Comparison of ENCODE assay signal across 8 cellular contexts in the genomic region with DNA sequence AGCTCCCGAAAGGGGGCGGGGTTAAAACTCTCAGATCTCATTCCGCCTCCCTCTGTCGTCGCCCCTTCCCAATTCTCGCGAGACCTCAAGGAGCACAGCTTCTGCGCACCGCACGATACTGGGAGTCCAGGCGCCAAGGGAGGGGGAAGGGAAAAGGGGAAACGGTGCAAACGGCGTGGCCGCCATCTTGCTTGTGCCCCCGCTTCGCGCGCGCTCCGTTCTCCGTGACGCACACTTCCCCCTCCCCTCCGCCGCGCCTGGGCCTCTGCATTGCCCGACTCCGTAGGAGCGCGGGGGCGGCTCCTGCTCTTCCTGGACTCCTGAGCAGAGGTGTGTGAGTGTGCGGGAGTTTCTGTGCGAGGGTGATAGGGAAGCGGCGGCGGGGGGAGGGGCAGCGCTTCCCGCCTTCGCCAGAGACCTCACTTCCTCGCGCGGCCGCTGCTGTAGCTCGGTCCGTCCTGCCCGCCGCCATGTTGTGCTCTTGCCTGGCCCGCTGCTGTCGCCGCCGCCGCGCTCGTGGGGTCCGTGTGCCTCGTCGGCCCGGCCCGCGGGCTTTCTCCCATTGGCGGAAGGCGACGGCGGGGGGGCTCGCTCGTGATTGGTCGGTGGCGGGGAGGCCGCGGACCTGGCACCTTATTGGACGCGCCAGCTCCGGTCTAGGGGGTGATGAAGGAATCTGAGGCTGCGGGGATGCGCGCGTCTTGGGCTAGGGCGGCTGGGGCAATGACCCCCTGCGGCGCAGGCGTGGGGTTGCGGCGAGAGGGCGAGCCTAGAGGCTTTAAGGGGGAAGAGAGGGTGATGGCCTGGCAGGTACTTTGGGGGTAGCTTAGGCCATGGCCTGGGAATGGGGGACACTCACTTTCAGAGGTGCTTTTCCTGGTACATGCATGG. TPM values are rescaled to one million over a fixed set of nuclear protein-coding genes. Genes with fewer than 3 reads are reported as not detected.
DNase-seq lines count a peak whose midpoint lies in the region; ATAC-seq and TF ChIP-seq lines count a peak whose summit lies in the region.

A gene (plus strand): TSS at position 167 of the 891 bp plus-strand sequence. CDS start 47,140 bp downstream, outside the sequence.

- intact Hi-C loops in activated T-helper 2 cell treated with anti-CD3 and anti-CD28 coated beads, Interferon-gamma antibody, Interleukin-2, Interleukin-4, amounts not matched to agents 10 μg/mL and 5 μg/mL and 100 μg/mL, durations not matched to agents 14 hours and 24 hours and 36 hours (cut with micrococcal nuclease) = loop anchor here (1.0 to 10.0 kb wide), 9 partner anchors 17 to 647 kb away; a partner anchor contains a TSS
- intact Hi-C loops in natural killer cell (cut with micrococcal nuclease) = loop anchor here (1.0 to 2.0 kb wide), 3 partner anchors 18 to 23 kb away; no protein-coding TSS in a partner anchor

- H3K4me3 ChIP-seq in RWPE2 (ENCODE audit: severe bottlenecking) = peak within 1 kb of the TSS; percentile 69
- H3K4me3 ChIP-seq in fibroblast of mammary gland (ENCODE audit: control insufficient read depth, low read depth, low read length) = peak within 1 kb of the TSS; percentile 71

- TF ChIP-seq CTCF in RWPE2 (IDR thresholded peaks at IDR 0.05; ENCODE audit: poor library complexity, severe bottlenecking) (no peak), fibroblast of mammary gland (conservative IDR thresholded peaks at IDR 0.05; ENCODE audit: control insufficient read depth, insufficient read depth, low read depth, low read length) (no peak), natural killer cell (IDR thresholded peaks at IDR 0.05) (no peak)

- peaks cover 54% of the 10 kb centered on the region for H3K4me1 Mint-ChIP-seq in activated T-helper 2 cell treated with anti-CD3 and anti-CD28 coated beads, Interferon-gamma antibody, Interleukin-2, Interleukin-4, amounts not matched to agents 10 μg/mL and 5 μg/mL and 100 μg/mL, durations not matched to agents 14 hours and 24 hours and 36 hours (ENCODE audit: low read depth)
- peaks cover 59% of the 10 kb centered on the region in 2 donors for H3K4me1 Mint-ChIP-seq in natural killer cell

- H3K27ac ChIP-seq in RWPE2 (ENCODE audit: poor library complexity, severe bottlenecking) = peak within 1 kb of the TSS; percentile 82

- H3K36me3 ChIP-seq in RWPE2 (ENCODE audit: low read depth) = no peaks in the 10 kb centered on the region

- no peaks in the 10 kb centered on the region for H3K27me3 ChIP-seq in RWPE2 (ENCODE audit: insufficient read depth, poor library complexity, severe bottlenecking)

- H3K4me3 Mint-ChIP-seq in activated T-helper 2 cell treated with anti-CD3 and anti-CD28 coated beads, Interferon-gamma antibody, Interleukin-2, Interleukin-4, amounts not matched to agents 10 μg/mL and 5 μg/mL and 100 μg/mL, durations not matched to agents 14 hours and 24 hours and 36 hours (ENCODE audit: low read depth) = peak within 1 kb of the TSS; percentile 89
- H3K4me3 Mint-ChIP-seq in natural killer cell = peak within 1 kb of the TSS; percentile 99

- H3K9me3 ChIP-seq in RWPE2 (ENCODE audit: severe bottlenecking) = no peaks in the 10 kb centered on the region

- peak; percentile 98 for DNase-seq in Daoy (ENCODE audit: low read depth)
- peak; percentile 89 for DNase-seq in GOT3 (lab: John Stamatoyannopoulos, UW)
- DNase-seq in LoVo (ENCODE audit: low spot score) = peak; percentile 99
- peak; percentile 97 for DNase-seq in RWPE2 (ENCODE audit: low spot score)
- peak; percentile 96 for DNase-seq in activated T-helper 2 cell treated with anti-CD3 and anti-CD28 coated beads, Interferon-gamma antibody, Interleukin-2, Interleukin-4, amounts not matched to agents 10 μg/mL and 5 μg/mL and 100 μg/mL, durations not matched to agents 14 hours and 24 hours and 36 hours (ENCODE audit: low spot score)
- peak; percentile 98 for DNase-seq in fibroblast of mammary gland (ENCODE audit: low read depth)
- DNase-seq in natural killer cell = peak; percentile 92
- DNase-seq in stimulated activated naive CD4-positive, alpha-beta T cell treated with Interleukin-2 at 50 U/mL for 16 hours (lab: John Stamatoyannopoulos, UW) = peak; percentile 95

- H3K36me3 Mint-ChIP-seq in activated T-helper 2 cell treated with anti-CD3 and anti-CD28 coated beads, Interferon-gamma antibody, Interleukin-2, Interleukin-4, amounts not matched to agents 10 μg/mL and 5 μg/mL and 100 μg/mL, durations not matched to agents 14 hours and 24 hours and 36 hours (ENCODE audit: low read depth) = peaks cover 34% of the 10 kb centered on the region
- no peaks in the 10 kb centered on the region for H3K36me3 Mint-ChIP-seq in natural killer cell

- H3K27ac Mint-ChIP-seq in activated T-helper 2 cell treated with anti-CD3 and anti-CD28 coated beads, Interferon-gamma antibody, Interleukin-2, Interleukin-4, amounts not matched to agents 10 μg/mL and 5 μg/mL and 100 μg/mL, durations not matched to agents 14 hours and 24 hours and 36 hours = peak within 1 kb of the TSS; percentile 97
- peak within 1 kb of the TSS; percentile 96 to 98 for H3K27ac Mint-ChIP-seq in natural killer cell

- H3K9me3 Mint-ChIP-seq in activated T-helper 2 cell treated with anti-CD3 and anti-CD28 coated beads, Interferon-gamma antibody, Interleukin-2, Interleukin-4, amounts not matched to agents 10 μg/mL and 5 μg/mL and 100 μg/mL, durations not matched to agents 14 hours and 24 hours and 36 hours = no peaks in the 10 kb centered on the region
- no peaks in the 10 kb centered on the region for H3K9me3 Mint-ChIP-seq in natural killer cell

- ATAC-seq in RWPE2 (ENCODE audit: low read depth) = peak; percentile 88
- peak; percentile 75 to 91 (median 83) for ATAC-seq in natural killer cell

- peaks cover 14% of the 10 kb centered on the region for H3K4me1 ChIP-seq in RWPE2 (ENCODE audit: insufficient read depth, poor library complexity, severe bottlenecking)

- H3K27me3 Mint-ChIP-seq in activated T-helper 2 cell treated with anti-CD3 and anti-CD28 coated beads, Interferon-gamma antibody, Interleukin-2, Interleukin-4, amounts not matched to agents 10 μg/mL and 5 μg/mL and 100 μg/mL, durations not matched to agents 14 hours and 24 hours and 36 hours (ENCODE audit: low read depth) = no peaks in the 10 kb centered on the region
- H3K27me3 Mint-ChIP-seq in natural killer cell (ENCODE audit: low read depth in 2 of 2) = no peaks in the 10 kb centered on the region

RNA-seq across cellular contexts. Expression of the gene that starts here (rescaled TPM):
- total RNA-seq in Daoy (2014; rRNA removed; shearing (Covaris generic)) = 20.4 and 24.2 TPM in 2 replicates
- total RNA-seq in activated T-helper 2 cell treated with anti-CD3 and anti-CD28 coated beads, Interferon-gamma antibody, Interleukin-2, Interleukin-4, amounts not matched to agents 10 μg/mL and 5 μg/mL and 100 μg/mL, durations not matched to agents 14 hours and 24 hours and 36 hours = 66.0 and 68.4 TPM in 2 replicates
- 10 to 100 TPM; 38.7 to 60.4 (median 48.5) TPM for total RNA-seq in natural killer cell

Comparison
In these comparisons a context has a peak if more than half of its experiments do, and no peak if none do; other contexts are left out.
1. Peak in every context shown above with its lines: DNase-seq, ATAC-seq, H3K4me3 ChIP-seq and H3K27ac ChIP-seq.